ENCODE assay signal across 27 cellular contexts in genomic region chr7:27241189-27242045, GRCh38. TPM values are rescaled to one million over a fixed set of nuclear protein-coding genes. Genes with fewer than 3 reads are reported as not detected.
DNase-seq lines count a peak whose midpoint lies in the region; TF ChIP-seq lines count a peak whose summit lies in the region.
"Had no signal": no experiment of that assay in that cellular context is flagged by ENCODE, and none has a peak within 500 bp of the region (broad histone marks: within the 10 kb centered on the region; RNA-seq: fewer than 3 reads in every experiment).

No MANE protein-coding gene starts in this region.

- peak overlapping the region; percentile 67 for H3K4me2 ChIP-seq in neural progenitor cell

- H3K27me3 Mint-ChIP-seq in glutamatergic neuron (ENCODE audit: unreplicated experiment): peaks cover 44% of the 10 kb centered on the region
- H3K27me3 Mint-ChIP-seq in neural progenitor cell (ENCODE audit: insufficient read depth, low read depth): peaks cover 86% of the 10 kb centered on the region

- H3K9ac ChIP-seq in HUES64 (ENCODE audit: low read depth, low read length) (no peak overlapping the region), neural progenitor cell (no peak overlapping the region)

- peaks cover 100% of the 10 kb centered on the region for H3K27me3 ChIP-seq in HUES64 (ENCODE audit: insufficient read depth, low read length)
- H3K27me3 ChIP-seq in neural progenitor cell: peaks cover 100% of the 10 kb centered on the region
- peaks cover 60 to 83% of the 10 kb centered on the region in 2 donors for H3K27me3 ChIP-seq in right atrium auricular region

- H3K27ac ChIP-seq in HUES64 (ENCODE audit: low read depth, low read length): no peak overlapping the region
- no peak overlapping the region for H3K27ac ChIP-seq in neural progenitor cell
- no peak overlapping the region for H3K27ac ChIP-seq in right atrium auricular region
- H3K27ac ChIP-seq: cardiac muscle cell had no signal

- H3K4me1 ChIP-seq in HUES64 (ENCODE audit: insufficient read depth, low read length) (peaks cover 40% of the 10 kb centered on the region), neural progenitor cell (peaks cover 45% of the 10 kb centered on the region), right atrium auricular region (peaks cover 0 to 50% of the 10 kb centered on the region in 2 donors)

- DNase-seq in GM10266 (ENCODE audit: extremely low spot score): peak; percentile 24
- DNase-seq in glutamatergic neuron: no peak
- peak; percentile 73 for DNase-seq in neural progenitor cell (ENCODE audit: low spot score)
- no peak for DNase-seq in NCI-H2029 treated with DMSO at 0.1 percent for 48 hours (lab: John Stamatoyannopoulos, UW)
- DNase-seq in effector CD4-positive, alpha-beta T cell: no peak
- no peak for DNase-seq in NCI-H69 (lab: John Stamatoyannopoulos, UW)
- no peak for DNase-seq in right atrium auricular region (ENCODE audit: low spot score)
- DNase-seq: activated CD4-positive, alpha-beta T cell treated with anti-CD3 and anti-CD28 coated beads for 48 hours; activated T-cell treated with anti-CD3 and anti-CD28 coated beads, Interleukin-2, amount 50 U/mL, for 4 hours; anterior cingulate cortex; C1 segment of cervical spinal cord; kidney; NCI-H1105 treated with DMSO at 0.1 percent for 48 hours; NCI-H2029; NCI-H2227 treated with DMSO at 0.1 percent for 48 hours; stimulated activated CD4-positive, alpha-beta T cell treated with anti-CD3 and anti-CD28 coated beads, Interleukin-12 subunit alpha, Interleukin-12 subunit beta, amount 100 ng/mL, for 4 hours had no signal

- H3K4me3 ChIP-seq in HUES64 (ENCODE audit: low read length) (peak overlapping the region; percentile 25; the same call in 1 of the 2 replicates), neural progenitor cell (no peak overlapping the region), right atrium auricular region (no peak overlapping the region)
- H3K4me3 ChIP-seq: cardiac muscle cell, lung had no signal

- peaks cover 29% of the 10 kb centered on the region for H3F3A ChIP-seq in neural progenitor cell (ENCODE audit: low read depth)

- H3K4me3 Mint-ChIP-seq in glutamatergic neuron (ENCODE audit: unreplicated experiment): peak overlapping the region; percentile 80
- no peak overlapping the region for H3K4me3 Mint-ChIP-seq in neural progenitor cell
- H3K4me3 Mint-ChIP-seq: activated T-cell treated with anti-CD3 and anti-CD28 coated beads, Interleukin-2, amount 50 U/mL, for 4 hours had no signal

- TF ChIP-seq CTCF in GM10266 (IDR thresholded peaks at IDR 0.05; ENCODE audit: control insufficient read depth, insufficient read depth, low read depth, missing control alignments): no peak
- TF ChIP-seq CTCF in glutamatergic neuron (IDR thresholded peaks at IDR 0.05; ENCODE audit: partially characterized antibody, unreplicated experiment): no peak
- no peak for TF ChIP-seq CTCF in neural progenitor cell (IDR thresholded peaks at IDR 0.05)
- no peak for TF ChIP-seq CTCF in right atrium auricular region (IDR thresholded peaks at IDR 0.05)

- no peak overlapping the region for H2AFZ ChIP-seq in neural progenitor cell (replicated peaks)

- no peaks in the 10 kb centered on the region for H3K36me3 ChIP-seq in HUES64 (ENCODE audit: insufficient read depth, low read length)
- no peaks in the 10 kb centered on the region for H3K36me3 ChIP-seq in neural progenitor cell
- no peaks in the 10 kb centered on the region for H3K36me3 ChIP-seq in right atrium auricular region
- H3K36me3 ChIP-seq: cardiac muscle cell had no signal

- H4K20me1 ChIP-seq in neural progenitor cell (ENCODE audit: low read depth): peaks cover 76% of the 10 kb centered on the region

- H3K4me1 Mint-ChIP-seq in glutamatergic neuron (ENCODE audit: low read depth, unreplicated experiment): peaks cover 8% of the 10 kb centered on the region
- H3K4me1 Mint-ChIP-seq in neural progenitor cell: peaks cover 25% of the 10 kb centered on the region

- 4% methylated on average over 16 of the region's 17 CpGs for WGBS in HUES64

- H3K9me3 ChIP-seq in HUES64 (ENCODE audit: insufficient read depth, low read depth, low read length): no peaks in the 10 kb centered on the region
- no peaks in the 10 kb centered on the region for H3K9me3 ChIP-seq in neural progenitor cell (ENCODE audit: low read depth)
- H3K9me3 ChIP-seq in right atrium auricular region: no peaks in the 10 kb centered on the region

- no peak overlapping the region for H3K27ac Mint-ChIP-seq in glutamatergic neuron (ENCODE audit: unreplicated experiment)
- H3K27ac Mint-ChIP-seq in neural progenitor cell: no peak overlapping the region
- H3K27ac Mint-ChIP-seq: activated naive CD4-positive, alpha-beta T cell treated with anti-CD3 and anti-CD28 coated beads, Interleukin-2, amount 50 U/mL, for 72 hours had no signal

- H3K9me3 Mint-ChIP-seq in glutamatergic neuron (ENCODE audit: unreplicated experiment) (peaks cover 10% of the 10 kb centered on the region), neural progenitor cell (peaks cover 3% of the 10 kb centered on the region)
- H3K9me3 Mint-ChIP-seq: activated naive CD4-positive, alpha-beta T cell treated with anti-CD3 and anti-CD28 coated beads, Interleukin-2, amount 50 U/mL, for 72 hours; activated T-cell treated with anti-CD3 and anti-CD28 coated beads, Interleukin-2, amount 50 U/mL, for 4 hours; stimulated activated naive CD8-positive, alpha-beta T cell treated with anti-CD3 and anti-CD28 coated beads, Interleukin-15, Interleukin-2, amounts not matched to agents 100 ng/mL and 50 ng/mL, for 24 hours had no signal

- H3K36me3 Mint-ChIP-seq in glutamatergic neuron (ENCODE audit: unreplicated experiment) (no peaks in the 10 kb centered on the region), neural progenitor cell (peaks cover 1% of the 10 kb centered on the region)

- H3K79me2 ChIP-seq in neural progenitor cell (ENCODE audit: low read depth): no peaks in the 10 kb centered on the region

RNA-seq across cellular contexts. Expression of gene EVX1, which starts 1.2 kb away (rescaled TPM):
- 3.3 TPM for polyA plus RNA-seq in HUES64 (2013, experiment 1 of 2)
- 3.9 TPM for polyA plus RNA-seq in HUES64 (2013, experiment 2 of 2)
- total RNA-seq in glutamatergic neuron (ENCODE audit: unreplicated experiment) (7.1 TPM), neural progenitor cell (ENCODE audit: low replicate concordance) (not detected in 2 replicates), right atrium auricular region (not detected)
- total RNA-seq: activated CD8-positive, alpha-beta memory T cell treated with anti-CD3 and anti-CD28 coated beads for 36 hours; activated naive CD4-positive, alpha-beta T cell treated with anti-CD3 and anti-CD28 coated beads, Interleukin-2, amount 50 U/mL, for 72 hours; activated T-cell treated with anti-CD3 and anti-CD28 coated beads, Interleukin-2, amount 50 U/mL, for 4 hours; cardiac muscle cell; Daoy; fibroblast of lung; kidney; lung; M059J; omental fat pad; renal cortical epithelial cell had no signal
- polyA plus RNA-seq: cardiac muscle cell, fibroblast of lung, lung had no signal

RNA-seq across cellular contexts. Expression of gene HOXA13, which starts 41.5 kb away (rescaled TPM):
- 0.05 TPM for polyA plus RNA-seq in HUES64 (2013, experiment 1 of 2)
- 0.06 TPM for polyA plus RNA-seq in HUES64 (2013, experiment 2 of 2)
- total RNA-seq in glutamatergic neuron (ENCODE audit: unreplicated experiment) (not detected), neural progenitor cell (ENCODE audit: low replicate concordance) (not detected in 2 replicates), right atrium auricular region (not detected)
- total RNA-seq: activated CD8-positive, alpha-beta memory T cell treated with anti-CD3 and anti-CD28 coated beads for 36 hours; activated naive CD4-positive, alpha-beta T cell treated with anti-CD3 and anti-CD28 coated beads, Interleukin-2, amount 50 U/mL, for 72 hours; activated T-cell treated with anti-CD3 and anti-CD28 coated beads, Interleukin-2, amount 50 U/mL, for 4 hours; cardiac muscle cell; fibroblast of lung; lung; omental fat pad had no signal
- polyA plus RNA-seq: cardiac muscle cell, fibroblast of lung, lung had no signal

RNA-seq across cellular contexts. Expression of gene HOXA11, which starts 56.4 kb away (rescaled TPM):
- polyA plus RNA-seq in HUES64 (2013, experiment 1 of 2): not detected
- polyA plus RNA-seq in HUES64 (2013, experiment 2 of 2): 0.19 TPM
- not detected for total RNA-seq in glutamatergic neuron (ENCODE audit: unreplicated experiment)
- total RNA-seq in neural progenitor cell (ENCODE audit: low replicate concordance): not detected in 2 replicates
- total RNA-seq in right atrium auricular region: not detected
- total RNA-seq: activated CD8-positive, alpha-beta memory T cell treated with anti-CD3 and anti-CD28 coated beads for 36 hours; activated naive CD4-positive, alpha-beta T cell treated with anti-CD3 and anti-CD28 coated beads, Interleukin-2, amount 50 U/mL, for 72 hours; activated T-cell treated with anti-CD3 and anti-CD28 coated beads, Interleukin-2, amount 50 U/mL, for 4 hours; cardiac muscle cell; fibroblast of lung; lung; omental fat pad had no signal
- polyA plus RNA-seq: cardiac muscle cell, lung had no signal

Comparison
In these comparisons a context has a peak if more than half of its experiments do, and no peak if none do; other contexts are left out.
1. DNase-seq: peak in GM10266 (single experiment) and neural progenitor cell (single experiment); none in glutamatergic neuron (single experiment), NCI-H2029 treated with DMSO at 0.1 percent for 48 hours (single experiment), effector CD4-positive, alpha-beta T cell (single experiment), NCI-H69 (single experiment) and right atrium auricular region (single experiment).